1 cellular context compared by ENCODE assay signal in the genomic region with DNA sequence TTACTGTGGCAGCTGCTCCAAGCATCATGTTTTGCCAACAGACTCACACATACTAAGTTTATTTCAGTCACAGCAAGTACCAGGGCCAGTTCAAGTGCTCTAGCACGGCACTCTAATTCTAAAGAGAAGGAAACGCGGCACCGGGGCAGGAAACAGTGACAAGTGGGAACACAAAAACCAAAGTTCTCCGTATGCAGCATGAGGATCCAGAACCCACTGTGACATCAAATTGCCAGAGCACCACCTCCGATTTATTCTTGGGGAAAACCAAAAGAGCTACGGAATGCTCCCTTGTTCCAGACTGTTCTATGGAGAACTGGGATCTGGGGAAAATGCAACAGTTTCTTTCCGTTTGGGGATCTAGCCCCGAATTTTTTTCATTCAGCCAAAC.
TF ChIP-seq lines count a peak whose summit lies in the region.

No MANE protein-coding gene starts in this region.

TF ChIP-seq in H1, 55 proteins besides CTCF, POLR2A, EP300 and RAD21 (continued from another document):
- TF ChIP-seq, protein P1, sequence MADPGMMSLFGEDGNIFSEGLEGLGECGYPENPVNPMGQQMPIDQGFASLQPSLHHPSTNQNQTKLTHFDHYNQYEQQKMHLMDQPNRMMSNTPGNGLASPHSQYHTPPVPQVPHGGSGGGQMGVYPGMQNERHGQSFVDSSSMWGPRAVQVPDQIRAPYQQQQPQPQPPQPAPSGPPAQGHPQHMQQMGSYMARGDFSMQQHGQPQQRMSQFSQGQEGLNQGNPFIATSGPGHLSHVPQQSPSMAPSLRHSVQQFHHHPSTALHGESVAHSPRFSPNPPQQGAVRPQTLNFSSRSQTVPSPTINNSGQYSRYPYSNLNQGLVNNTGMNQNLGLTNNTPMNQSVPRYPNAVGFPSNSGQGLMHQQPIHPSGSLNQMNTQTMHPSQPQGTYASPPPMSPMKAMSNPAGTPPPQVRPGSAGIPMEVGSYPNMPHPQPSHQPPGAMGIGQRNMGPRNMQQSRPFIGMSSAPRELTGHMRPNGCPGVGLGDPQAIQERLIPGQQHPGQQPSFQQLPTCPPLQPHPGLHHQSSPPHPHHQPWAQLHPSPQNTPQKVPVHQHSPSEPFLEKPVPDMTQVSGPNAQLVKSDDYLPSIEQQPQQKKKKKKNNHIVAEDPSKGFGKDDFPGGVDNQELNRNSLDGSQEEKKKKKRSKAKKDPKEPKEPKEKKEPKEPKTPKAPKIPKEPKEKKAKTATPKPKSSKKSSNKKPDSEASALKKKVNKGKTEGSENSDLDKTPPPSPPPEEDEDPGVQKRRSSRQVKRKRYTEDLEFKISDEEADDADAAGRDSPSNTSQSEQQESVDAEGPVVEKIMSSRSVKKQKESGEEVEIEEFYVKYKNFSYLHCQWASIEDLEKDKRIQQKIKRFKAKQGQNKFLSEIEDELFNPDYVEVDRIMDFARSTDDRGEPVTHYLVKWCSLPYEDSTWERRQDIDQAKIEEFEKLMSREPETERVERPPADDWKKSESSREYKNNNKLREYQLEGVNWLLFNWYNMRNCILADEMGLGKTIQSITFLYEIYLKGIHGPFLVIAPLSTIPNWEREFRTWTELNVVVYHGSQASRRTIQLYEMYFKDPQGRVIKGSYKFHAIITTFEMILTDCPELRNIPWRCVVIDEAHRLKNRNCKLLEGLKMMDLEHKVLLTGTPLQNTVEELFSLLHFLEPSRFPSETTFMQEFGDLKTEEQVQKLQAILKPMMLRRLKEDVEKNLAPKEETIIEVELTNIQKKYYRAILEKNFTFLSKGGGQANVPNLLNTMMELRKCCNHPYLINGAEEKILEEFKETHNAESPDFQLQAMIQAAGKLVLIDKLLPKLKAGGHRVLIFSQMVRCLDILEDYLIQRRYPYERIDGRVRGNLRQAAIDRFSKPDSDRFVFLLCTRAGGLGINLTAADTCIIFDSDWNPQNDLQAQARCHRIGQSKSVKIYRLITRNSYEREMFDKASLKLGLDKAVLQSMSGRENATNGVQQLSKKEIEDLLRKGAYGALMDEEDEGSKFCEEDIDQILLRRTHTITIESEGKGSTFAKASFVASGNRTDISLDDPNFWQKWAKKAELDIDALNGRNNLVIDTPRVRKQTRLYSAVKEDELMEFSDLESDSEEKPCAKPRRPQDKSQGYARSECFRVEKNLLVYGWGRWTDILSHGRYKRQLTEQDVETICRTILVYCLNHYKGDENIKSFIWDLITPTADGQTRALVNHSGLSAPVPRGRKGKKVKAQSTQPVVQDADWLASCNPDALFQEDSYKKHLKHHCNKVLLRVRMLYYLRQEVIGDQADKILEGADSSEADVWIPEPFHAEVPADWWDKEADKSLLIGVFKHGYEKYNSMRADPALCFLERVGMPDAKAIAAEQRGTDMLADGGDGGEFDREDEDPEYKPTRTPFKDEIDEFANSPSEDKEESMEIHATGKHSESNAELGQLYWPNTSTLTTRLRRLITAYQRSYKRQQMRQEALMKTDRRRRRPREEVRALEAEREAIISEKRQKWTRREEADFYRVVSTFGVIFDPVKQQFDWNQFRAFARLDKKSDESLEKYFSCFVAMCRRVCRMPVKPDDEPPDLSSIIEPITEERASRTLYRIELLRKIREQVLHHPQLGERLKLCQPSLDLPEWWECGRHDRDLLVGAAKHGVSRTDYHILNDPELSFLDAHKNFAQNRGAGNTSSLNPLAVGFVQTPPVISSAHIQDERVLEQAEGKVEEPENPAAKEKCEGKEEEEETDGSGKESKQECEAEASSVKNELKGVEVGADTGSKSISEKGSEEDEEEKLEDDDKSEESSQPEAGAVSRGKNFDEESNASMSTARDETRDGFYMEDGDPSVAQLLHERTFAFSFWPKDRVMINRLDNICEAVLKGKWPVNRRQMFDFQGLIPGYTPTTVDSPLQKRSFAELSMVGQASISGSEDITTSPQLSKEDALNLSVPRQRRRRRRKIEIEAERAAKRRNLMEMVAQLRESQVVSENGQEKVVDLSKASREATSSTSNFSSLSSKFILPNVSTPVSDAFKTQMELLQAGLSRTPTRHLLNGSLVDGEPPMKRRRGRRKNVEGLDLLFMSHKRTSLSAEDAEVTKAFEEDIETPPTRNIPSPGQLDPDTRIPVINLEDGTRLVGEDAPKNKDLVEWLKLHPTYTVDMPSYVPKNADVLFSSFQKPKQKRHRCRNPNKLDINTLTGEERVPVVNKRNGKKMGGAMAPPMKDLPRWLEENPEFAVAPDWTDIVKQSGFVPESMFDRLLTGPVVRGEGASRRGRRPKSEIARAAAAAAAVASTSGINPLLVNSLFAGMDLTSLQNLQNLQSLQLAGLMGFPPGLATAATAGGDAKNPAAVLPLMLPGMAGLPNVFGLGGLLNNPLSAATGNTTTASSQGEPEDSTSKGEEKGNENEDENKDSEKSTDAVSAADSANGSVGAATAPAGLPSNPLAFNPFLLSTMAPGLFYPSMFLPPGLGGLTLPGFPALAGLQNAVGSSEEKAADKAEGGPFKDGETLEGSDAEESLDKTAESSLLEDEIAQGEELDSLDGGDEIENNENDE (IDR thresholded peaks at IDR 0.05; ENCODE audit: insufficient replicate concordance, low read length), result no peak
- no peak for TF ChIP-seq CREB1 (IDR thresholded peaks at IDR 0.05)
- no peak for TF ChIP-seq SRF (IDR thresholded peaks at IDR 0.05; ENCODE audit: low read depth, low read length)
- no peak for TF ChIP-seq YY1 (IDR thresholded peaks at IDR 0.05; ENCODE audit: low read depth, low read length)
